Comparison of ENCODE assay signal across 29 cellular contexts in genomic region chr19:28869459-28869858, GRCh38.
"Had no signal": no experiment of that assay in that cellular context is flagged by ENCODE, and none has a peak within 500 bp of the region (broad histone marks: within the 10 kb centered on the region; RNA-seq: fewer than 3 reads in every experiment).

No MANE protein-coding gene starts in this region.

- H3K27ac ChIP-seq: adrenal gland, body of pancreas, esophagus muscularis mucosa, foreskin keratinocyte, left lung, lower lobe of right lung, neural progenitor cell, right atrium auricular region, thoracic aorta, vagina had no signal

- H3K9me3 ChIP-seq: adrenal gland, body of pancreas, esophagus muscularis mucosa, left lung, lower lobe of right lung, right atrium auricular region, thoracic aorta, vagina had no signal

- H3K4me1 ChIP-seq: foreskin keratinocyte, left lung, lower lobe of right lung, neural progenitor cell had no signal

- H3K4me3 ChIP-seq: adrenal gland, body of pancreas, esophagus muscularis mucosa, left lung, lower lobe of right lung, neural progenitor cell, right atrium auricular region, smooth muscle cell, thoracic aorta, vagina had no signal

- H3K27me3 ChIP-seq: adrenal gland, body of pancreas, foreskin keratinocyte, neural progenitor cell, right atrium auricular region, vagina had no signal

- DNase-seq: activated CD4-positive, alpha-beta T cell treated with anti-CD3 and anti-CD28 coated beads for 36 hours; activated CD4-positive, alpha-beta T cell treated with anti-CD3 and anti-CD28 coated beads, Interleukin-2, amount 50 U/mL, for 4 hours; activated CD4-positive, CD25-positive, alpha-beta regulatory T cell; activated CD8-positive, alpha-beta memory T cell treated with anti-CD3 and anti-CD28 coated beads for 24 hours; activated effector memory CD4-positive, alpha-beta T cell treated with Interleukin-2 at 50 U/mL for 16 hours; activated naive CD4-positive, alpha-beta T cell treated with Interleukin-2 at 50 U/mL for 16 hours; adrenal gland; aorta; body of pancreas; dermis blood vessel endothelial cell; effector CD4-positive, alpha-beta T cell; foreskin keratinocyte; left lung; lower lobe of right lung; mesenchymal stem cell; natural killer cell; occipital lobe; stimulated activated CD4-positive, alpha-beta T cell treated with anti-CD3 and anti-CD28 coated beads, Interleukin-1b, Interleukin-23, amount 100 ng/mL, for 48 hours; stimulated activated CD4-positive, alpha-beta T cell treated with anti-CD3 and anti-CD28 coated beads, Interleukin-4, amount 100 ng/mL, for 4 hours; stimulated activated CD8-positive, alpha-beta memory T cell treated with anti-CD3 and anti-CD28 coated beads, Interleukin-4, amount 100 ng/mL, for 48 hours; stimulated activated naive CD4-positive, alpha-beta T cell; T-helper 2 cell; trophoblast cell had no signal

- H3K36me3 ChIP-seq: adrenal gland, esophagus muscularis mucosa, left lung, lower lobe of right lung, neural progenitor cell, right atrium auricular region, thoracic aorta, vagina had no signal

- ATAC-seq: activated CD4-positive, alpha-beta T cell treated with anti-CD3 and anti-CD28 coated beads for 36 hours; body of pancreas; foreskin keratinocyte; left lung; lower lobe of right lung; natural killer cell had no signal

- H3K4me2 ChIP-seq: neural progenitor cell, smooth muscle cell had no signal

- H3K9ac ChIP-seq: neural progenitor cell had no signal
